1 cellular context compared by ENCODE assay signal in the genomic region with DNA sequence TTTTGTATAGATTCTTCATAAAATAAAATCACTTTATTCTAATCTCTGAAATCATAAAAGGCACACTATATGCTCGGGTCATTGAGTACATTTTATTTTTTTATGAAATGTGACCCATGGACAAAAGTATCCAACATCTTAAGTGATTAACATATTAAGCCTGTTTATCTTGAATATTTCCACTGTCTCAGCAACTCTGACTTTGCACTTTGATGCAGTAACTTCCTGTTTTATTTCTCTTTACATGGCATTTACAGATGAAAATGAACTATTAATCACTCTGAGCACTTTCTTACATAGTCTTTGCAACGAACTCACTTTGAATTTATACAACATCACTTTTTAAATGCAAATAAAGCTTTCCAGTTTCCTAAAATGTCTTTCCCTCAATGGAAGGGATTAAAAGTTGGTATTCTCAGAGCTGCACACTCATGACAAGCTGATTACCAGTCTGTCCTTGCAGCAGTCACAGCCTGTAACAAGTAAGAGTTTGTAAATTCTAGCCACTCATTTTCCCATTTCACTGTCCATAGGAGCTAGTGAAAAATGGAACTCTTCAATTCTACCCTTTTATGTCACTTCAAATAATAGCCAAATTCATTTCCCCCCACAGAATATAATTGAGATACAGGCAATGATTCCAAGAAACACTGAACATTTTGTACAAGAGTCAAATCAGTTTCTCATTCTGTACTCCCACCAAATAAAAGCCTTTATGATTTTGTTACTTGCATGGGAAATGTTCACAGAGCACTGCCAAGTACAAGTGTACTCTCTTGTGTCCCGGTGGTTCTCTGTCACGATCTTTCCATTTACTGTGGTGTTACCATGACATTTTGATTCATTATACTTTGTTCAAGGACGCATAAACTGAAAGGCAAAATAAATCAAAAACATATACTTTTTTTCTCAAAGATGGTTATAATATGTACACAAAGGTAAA.
TF ChIP-seq lines count a peak whose summit lies in the region.

No MANE protein-coding gene starts in this region.

TF ChIP-seq in GM23338, 12 proteins besides CTCF, POLR2A, EP300 and RAD21 (continued from another document):
- TF ChIP-seq, protein P1, sequence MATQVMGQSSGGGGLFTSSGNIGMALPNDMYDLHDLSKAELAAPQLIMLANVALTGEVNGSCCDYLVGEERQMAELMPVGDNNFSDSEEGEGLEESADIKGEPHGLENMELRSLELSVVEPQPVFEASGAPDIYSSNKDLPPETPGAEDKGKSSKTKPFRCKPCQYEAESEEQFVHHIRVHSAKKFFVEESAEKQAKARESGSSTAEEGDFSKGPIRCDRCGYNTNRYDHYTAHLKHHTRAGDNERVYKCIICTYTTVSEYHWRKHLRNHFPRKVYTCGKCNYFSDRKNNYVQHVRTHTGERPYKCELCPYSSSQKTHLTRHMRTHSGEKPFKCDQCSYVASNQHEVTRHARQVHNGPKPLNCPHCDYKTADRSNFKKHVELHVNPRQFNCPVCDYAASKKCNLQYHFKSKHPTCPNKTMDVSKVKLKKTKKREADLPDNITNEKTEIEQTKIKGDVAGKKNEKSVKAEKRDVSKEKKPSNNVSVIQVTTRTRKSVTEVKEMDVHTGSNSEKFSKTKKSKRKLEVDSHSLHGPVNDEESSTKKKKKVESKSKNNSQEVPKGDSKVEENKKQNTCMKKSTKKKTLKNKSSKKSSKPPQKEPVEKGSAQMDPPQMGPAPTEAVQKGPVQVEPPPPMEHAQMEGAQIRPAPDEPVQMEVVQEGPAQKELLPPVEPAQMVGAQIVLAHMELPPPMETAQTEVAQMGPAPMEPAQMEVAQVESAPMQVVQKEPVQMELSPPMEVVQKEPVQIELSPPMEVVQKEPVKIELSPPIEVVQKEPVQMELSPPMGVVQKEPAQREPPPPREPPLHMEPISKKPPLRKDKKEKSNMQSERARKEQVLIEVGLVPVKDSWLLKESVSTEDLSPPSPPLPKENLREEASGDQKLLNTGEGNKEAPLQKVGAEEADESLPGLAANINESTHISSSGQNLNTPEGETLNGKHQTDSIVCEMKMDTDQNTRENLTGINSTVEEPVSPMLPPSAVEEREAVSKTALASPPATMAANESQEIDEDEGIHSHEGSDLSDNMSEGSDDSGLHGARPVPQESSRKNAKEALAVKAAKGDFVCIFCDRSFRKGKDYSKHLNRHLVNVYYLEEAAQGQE (IDR thresholded peaks at IDR 0.05; ENCODE audit: unreplicated experiment), result no peak
- TF ChIP-seq, protein P2, sequence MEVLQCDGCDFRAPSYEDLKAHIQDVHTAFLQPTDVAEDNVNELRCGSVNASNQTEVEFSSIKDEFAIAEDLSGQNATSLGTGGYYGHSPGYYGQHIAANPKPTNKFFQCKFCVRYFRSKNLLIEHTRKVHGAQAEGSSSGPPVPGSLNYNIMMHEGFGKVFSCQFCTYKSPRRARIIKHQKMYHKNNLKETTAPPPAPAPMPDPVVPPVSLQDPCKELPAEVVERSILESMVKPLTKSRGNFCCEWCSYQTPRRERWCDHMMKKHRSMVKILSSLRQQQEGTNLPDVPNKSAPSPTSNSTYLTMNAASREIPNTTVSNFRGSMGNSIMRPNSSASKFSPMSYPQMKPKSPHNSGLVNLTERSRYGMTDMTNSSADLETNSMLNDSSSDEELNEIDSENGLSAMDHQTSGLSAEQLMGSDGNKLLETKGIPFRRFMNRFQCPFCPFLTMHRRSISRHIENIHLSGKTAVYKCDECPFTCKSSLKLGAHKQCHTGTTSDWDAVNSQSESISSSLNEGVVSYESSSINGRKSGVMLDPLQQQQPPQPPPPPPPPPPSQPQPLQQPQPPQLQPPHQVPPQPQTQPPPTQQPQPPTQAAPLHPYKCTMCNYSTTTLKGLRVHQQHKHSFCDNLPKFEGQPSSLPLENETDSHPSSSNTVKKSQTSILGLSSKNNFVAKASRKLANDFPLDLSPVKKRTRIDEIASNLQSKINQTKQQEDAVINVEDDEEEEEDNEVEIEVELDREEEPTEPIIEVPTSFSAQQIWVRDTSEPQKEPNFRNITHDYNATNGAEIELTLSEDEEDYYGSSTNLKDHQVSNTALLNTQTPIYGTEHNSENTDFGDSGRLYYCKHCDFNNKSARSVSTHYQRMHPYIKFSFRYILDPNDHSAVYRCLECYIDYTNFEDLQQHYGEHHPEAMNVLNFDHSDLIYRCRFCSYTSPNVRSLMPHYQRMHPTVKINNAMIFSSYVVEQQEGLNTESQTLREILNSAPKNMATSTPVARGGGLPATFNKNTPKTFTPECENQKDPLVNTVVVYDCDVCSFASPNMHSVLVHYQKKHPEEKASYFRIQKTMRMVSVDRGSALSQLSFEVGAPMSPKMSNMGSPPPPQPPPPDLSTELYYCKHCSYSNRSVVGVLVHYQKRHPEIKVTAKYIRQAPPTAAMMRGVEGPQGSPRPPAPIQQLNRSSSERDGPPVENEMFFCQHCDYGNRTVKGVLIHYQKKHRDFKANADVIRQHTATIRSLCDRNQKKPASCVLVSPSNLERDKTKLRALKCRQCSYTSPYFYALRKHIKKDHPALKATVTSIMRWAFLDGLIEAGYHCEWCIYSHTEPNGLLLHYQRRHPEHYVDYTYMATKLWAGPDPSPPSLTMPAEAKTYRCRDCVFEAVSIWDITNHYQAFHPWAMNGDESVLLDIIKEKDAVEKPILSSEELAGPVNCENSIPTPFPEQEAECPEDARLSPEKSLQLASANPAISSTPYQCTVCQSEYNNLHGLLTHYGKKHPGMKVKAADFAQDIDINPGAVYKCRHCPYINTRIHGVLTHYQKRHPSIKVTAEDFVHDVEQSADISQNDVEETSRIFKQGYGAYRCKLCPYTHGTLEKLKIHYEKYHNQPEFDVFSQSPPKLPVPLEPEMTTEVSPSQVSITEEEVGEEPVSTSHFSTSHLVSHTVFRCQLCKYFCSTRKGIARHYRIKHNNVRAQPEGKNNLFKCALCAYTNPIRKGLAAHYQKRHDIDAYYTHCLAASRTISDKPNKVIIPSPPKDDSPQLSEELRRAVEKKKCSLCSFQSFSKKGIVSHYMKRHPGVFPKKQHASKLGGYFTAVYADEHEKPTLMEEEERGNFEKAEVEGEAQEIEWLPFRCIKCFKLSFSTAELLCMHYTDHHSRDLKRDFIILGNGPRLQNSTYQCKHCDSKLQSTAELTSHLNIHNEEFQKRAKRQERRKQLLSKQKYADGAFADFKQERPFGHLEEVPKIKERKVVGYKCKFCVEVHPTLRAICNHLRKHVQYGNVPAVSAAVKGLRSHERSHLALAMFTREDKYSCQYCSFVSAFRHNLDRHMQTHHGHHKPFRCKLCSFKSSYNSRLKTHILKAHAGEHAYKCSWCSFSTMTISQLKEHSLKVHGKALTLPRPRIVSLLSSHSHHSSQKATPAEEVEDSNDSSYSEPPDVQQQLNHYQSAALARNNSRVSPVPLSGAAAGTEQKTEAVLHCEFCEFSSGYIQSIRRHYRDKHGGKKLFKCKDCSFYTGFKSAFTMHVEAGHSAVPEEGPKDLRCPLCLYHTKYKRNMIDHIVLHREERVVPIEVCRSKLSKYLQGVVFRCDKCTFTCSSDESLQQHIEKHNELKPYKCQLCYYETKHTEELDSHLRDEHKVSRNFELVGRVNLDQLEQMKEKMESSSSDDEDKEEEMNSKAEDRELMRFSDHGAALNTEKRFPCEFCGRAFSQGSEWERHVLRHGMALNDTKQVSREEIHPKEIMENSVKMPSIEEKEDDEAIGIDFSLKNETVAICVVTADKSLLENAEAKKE (CRISPR knock-in tag; IDR thresholded peaks at IDR 0.05), result no peak
